In the genomic region with DNA sequence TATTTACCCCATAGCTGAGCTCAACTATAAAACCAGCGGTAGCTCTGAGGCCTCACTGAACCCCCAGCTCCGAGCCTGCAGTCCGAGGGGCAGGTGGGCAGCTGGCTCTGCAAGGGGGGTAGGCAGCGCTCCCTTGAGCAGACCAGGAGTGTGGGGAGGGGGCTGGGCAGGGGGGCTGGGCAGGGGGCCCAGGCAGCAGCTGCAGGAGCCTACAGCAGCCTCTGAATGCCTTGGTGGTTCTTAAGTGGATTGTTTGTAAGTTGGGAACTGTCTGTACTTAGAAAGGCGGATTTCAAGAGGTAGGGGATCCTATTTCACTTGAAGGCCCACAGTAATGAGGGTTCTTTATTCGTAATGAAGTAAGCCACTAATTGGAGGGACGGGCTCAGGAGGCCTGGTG, we compare ENCODE assay signal across 14 cellular contexts.
A peak's percentile ranks its signal among the peaks of the same experiment; 100 is the strongest.
DNase-seq lines count a peak whose midpoint lies in the region; ATAC-seq, FAIRE-seq and TF ChIP-seq lines count a peak whose summit lies in the region.
"Had no signal": no experiment of that assay in that cellular context is flagged by ENCODE, and none has a peak within 500 bp of the region (broad histone marks: within the 10 kb centered on the region; RNA-seq: fewer than 3 reads in every experiment).

No MANE protein-coding gene starts in this region.

- DNase-seq in NCI-H748 (lab: John Stamatoyannopoulos, UW; ENCODE audit: unreplicated experiment) (peak; percentile 11), NCI-H748 treated with DMSO at 0.1 percent for 48 hours (lab: John Stamatoyannopoulos, UW) (no peak), NCI-H510A (lab: John Stamatoyannopoulos, UW) (peak; percentile 9), GM12878 (ENCODE audit: low read depth, low spot score) (no peak), substantia nigra (lab: John Stamatoyannopoulos, UW) (no peak), NCI-H526 (lab: John Stamatoyannopoulos, UW) (no peak), superior temporal gyrus (ENCODE audit: extremely low spot score) (no peak)
- DNase-seq: activated CD8-positive, alpha-beta memory T cell treated with anti-CD3 and anti-CD28 coated beads, Interleukin-2, amount 50 U/mL, for 48 hours; left ventricle myocardium inferior; psoas muscle had no signal

- no peak overlapping the region for H3K9ac ChIP-seq in GM12878 (ENCODE audit: control insufficient read depth, insufficient read depth, low read length)

- POLR2A ChIA-PET in GM12878 (lab: Charles Lee) = interaction anchor here (1.0 to 5.3 kb wide), 12 partner anchors 11 to 509 kb away, joined by 3 to 35 read pairs (median 4); a partner anchor contains a TSS

- no peaks in the 10 kb centered on the region for H3K36me3 ChIP-seq in GM12878 (ENCODE audit: control insufficient read depth in 2 of 2, insufficient read depth in 2 of 2, low read length in 1 of 2)
- H3K36me3 ChIP-seq: left ventricle myocardium inferior, uterus had no signal

- in situ Hi-C loops in GM12878 (cut with MboI) = no loop called here

- H3K4me2 ChIP-seq in GM12878 (ENCODE audit: control insufficient read depth, insufficient read depth) = no peak overlapping the region

- no peaks in the 10 kb centered on the region for H3K27me3 ChIP-seq in GM12878 (replicated peaks in 1 of 2; ENCODE audit: control insufficient read depth in 2 of 2, insufficient read depth in 2 of 2, low read length in 1 of 2)
- H3K27me3 ChIP-seq: BE2C, uterus had no signal

- SMC1A ChIA-PET in GM12878 (lab: Charles Lee; ENCODE audit: uncharacterized antibody, unreplicated experiment) = interaction anchor here (0.6 to 7.4 kb wide), 59 partner anchors 17 to 595 kb away, joined by 3 to 113 read pairs (median 4); a partner anchor contains a TSS

- RAD21 ChIA-PET in GM12878 (lab: Charles Lee; ENCODE audit: unreplicated experiment) = interaction anchor here (0.5 to 6.8 kb wide), 43 partner anchors 8 to 765 kb away, joined by 3 to 86 read pairs (median 5); a partner anchor contains a TSS

- no peak for TF ChIP-seq CTCF in GM12878 (IDR thresholded peaks at IDR 0.05 in 2 of 3, conservative IDR thresholded peaks at IDR 0.05 in 1 of 3; ENCODE audit: control insufficient read depth in 2 of 3, extremely low read depth in 1 of 3, insufficient read depth in 1 of 3, low read depth in 3 of 3, low read length in 3 of 3)

- no peaks in the 10 kb centered on the region for H3K79me2 ChIP-seq in GM12878 (ENCODE audit: control insufficient read depth, insufficient read depth, low read length)

- no peaks in the 10 kb centered on the region for H3K9me3 ChIP-seq in GM12878 (replicated peaks; ENCODE audit: control insufficient read depth, insufficient read depth, low read length)
- H3K9me3 ChIP-seq: BE2C, left ventricle myocardium inferior, psoas muscle, uterus had no signal

- intact Hi-C loops in GM12878 (cut with micrococcal nuclease; ENCODE audit: unreplicated experiment) = loop anchor here (1.0 to 5.0 kb wide), 7 partner anchors 57 to 507 kb away; a partner anchor contains a TSS

- ATAC-seq in GM12878 = no peak

- H3K4me1 ChIP-seq in GM12878 (ENCODE audit: control insufficient read depth, insufficient read depth, low read length) = no peaks in the 10 kb centered on the region
- H3K4me1 ChIP-seq: uterus had no signal

- H2AFZ ChIP-seq in GM12878 (ENCODE audit: control insufficient read depth, low read depth, low read length) = no peak overlapping the region

- no peak for TF ChIP-seq POLR2A in GM12878 (IDR thresholded peaks at IDR 0.05; ENCODE audit: low read depth, low read length)

- peak overlapping the region; percentile 44; the same call in 1 of the 2 replicates for H3K27ac ChIP-seq in GM12878 (ENCODE audit: control insufficient read depth, insufficient read depth)
- peak overlapping the region; percentile 47 for H3K27ac ChIP-seq in temporal lobe (ENCODE audit: low read depth, low read length)
- H3K27ac ChIP-seq in substantia nigra (ENCODE audit: low read depth, low read length, poor library complexity, severe bottlenecking) = no peak overlapping the region
- H3K27ac ChIP-seq: left ventricle myocardium inferior, psoas muscle, uterus had no signal

- CTCF ChIA-PET in GM12878 (lab: Yijun Ruan, JAX) = interaction anchor here (0.6 to 5.0 kb wide), 52 partner anchors 11 to 1087 kb away, joined by 3 to 46 read pairs (median 4); a partner anchor contains a TSS

- H4K20me1 ChIP-seq in GM12878 (ENCODE audit: control insufficient read depth, insufficient read depth) = no peaks in the 10 kb centered on the region

- BruUV-seq in GM12878 (replicated peaks; lab: Mats Ljungman, UMichigan) = no TSS peak

- no peak for TF ChIP-seq RAD21 in GM12878 (IDR thresholded peaks at IDR 0.05; ENCODE audit: insufficient read depth, low read depth, low read length)

- 86% methylated on average over 7 of the region's 7 CpGs for WGBS in GM12878 (ENCODE audit: insufficient coverage, insufficient replicate concordance, low lambda C conversion rate, missing lambda C conversion rate)

- no peak overlapping the region for H3K4me3 ChIP-seq in GM12878
- H3K4me3 ChIP-seq: left ventricle myocardium inferior, psoas muscle, skin epidermis, uterus had no signal

- no peak for FAIRE-seq in GM12878 (lab: Jason Lieb, UNC)

- TF ChIP-seq EP300 in GM12878 (IDR thresholded peaks at IDR 0.05; ENCODE audit: borderline replicate concordance in 1 of 2, control insufficient read depth in 1 of 2, low read depth in 2 of 2, low read length in 2 of 2) = no peak

TF ChIP-seq in GM12878, 131 proteins besides CTCF, POLR2A, EP300 and RAD21 (continues in another document):
- TF ChIP-seq, protein P1, sequence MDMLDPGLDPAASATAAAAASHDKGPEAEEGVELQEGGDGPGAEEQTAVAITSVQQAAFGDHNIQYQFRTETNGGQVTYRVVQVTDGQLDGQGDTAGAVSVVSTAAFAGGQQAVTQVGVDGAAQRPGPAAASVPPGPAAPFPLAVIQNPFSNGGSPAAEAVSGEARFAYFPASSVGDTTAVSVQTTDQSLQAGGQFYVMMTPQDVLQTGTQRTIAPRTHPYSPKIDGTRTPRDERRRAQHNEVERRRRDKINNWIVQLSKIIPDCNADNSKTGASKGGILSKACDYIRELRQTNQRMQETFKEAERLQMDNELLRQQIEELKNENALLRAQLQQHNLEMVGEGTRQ (IDR thresholded peaks at IDR 0.05; ENCODE audit: borderline replicate concordance, low read depth, low read length) = no peak
- TF ChIP-seq, protein P2, sequence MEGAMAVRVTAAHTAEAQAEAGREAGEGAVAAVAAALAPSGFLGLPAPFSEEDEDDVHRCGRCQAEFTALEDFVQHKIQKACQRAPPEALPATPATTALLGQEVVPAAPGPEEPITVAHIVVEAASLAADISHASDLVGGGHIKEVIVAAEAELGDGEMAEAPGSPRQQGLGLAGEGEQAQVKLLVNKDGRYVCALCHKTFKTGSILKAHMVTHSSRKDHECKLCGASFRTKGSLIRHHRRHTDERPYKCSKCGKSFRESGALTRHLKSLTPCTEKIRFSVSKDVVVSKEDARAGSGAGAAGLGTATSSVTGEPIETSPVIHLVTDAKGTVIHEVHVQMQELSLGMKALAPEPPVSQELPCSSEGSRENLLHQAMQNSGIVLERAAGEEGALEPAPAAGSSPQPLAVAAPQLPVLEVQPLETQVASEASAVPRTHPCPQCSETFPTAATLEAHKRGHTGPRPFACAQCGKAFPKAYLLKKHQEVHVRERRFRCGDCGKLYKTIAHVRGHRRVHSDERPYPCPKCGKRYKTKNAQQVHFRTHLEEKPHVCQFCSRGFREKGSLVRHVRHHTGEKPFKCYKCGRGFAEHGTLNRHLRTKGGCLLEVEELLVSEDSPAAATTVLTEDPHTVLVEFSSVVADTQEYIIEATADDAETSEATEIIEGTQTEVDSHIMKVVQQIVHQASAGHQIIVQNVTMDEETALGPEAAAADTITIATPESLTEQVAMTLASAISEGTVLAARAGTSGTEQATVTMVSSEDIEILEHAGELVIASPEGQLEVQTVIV (IDR thresholded peaks at IDR 0.05; ENCODE audit: borderline replicate concordance, partially characterized antibody) = no peak
- TF ChIP-seq, protein P3, sequence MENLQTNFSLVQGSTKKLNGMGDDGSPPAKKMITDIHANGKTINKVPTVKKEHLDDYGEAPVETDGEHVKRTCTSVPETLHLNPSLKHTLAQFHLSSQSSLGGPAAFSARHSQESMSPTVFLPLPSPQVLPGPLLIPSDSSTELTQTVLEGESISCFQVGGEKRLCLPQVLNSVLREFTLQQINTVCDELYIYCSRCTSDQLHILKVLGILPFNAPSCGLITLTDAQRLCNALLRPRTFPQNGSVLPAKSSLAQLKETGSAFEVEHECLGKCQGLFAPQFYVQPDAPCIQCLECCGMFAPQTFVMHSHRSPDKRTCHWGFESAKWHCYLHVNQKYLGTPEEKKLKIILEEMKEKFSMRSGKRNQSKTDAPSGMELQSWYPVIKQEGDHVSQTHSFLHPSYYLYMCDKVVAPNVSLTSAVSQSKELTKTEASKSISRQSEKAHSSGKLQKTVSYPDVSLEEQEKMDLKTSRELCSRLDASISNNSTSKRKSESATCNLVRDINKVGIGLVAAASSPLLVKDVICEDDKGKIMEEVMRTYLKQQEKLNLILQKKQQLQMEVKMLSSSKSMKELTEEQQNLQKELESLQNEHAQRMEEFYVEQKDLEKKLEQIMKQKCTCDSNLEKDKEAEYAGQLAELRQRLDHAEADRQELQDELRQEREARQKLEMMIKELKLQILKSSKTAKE (IDR thresholded peaks at IDR 0.05; ENCODE audit: low read depth, poor library complexity, severe bottlenecking) = no peak
- no peak for TF ChIP-seq MXI1 (IDR thresholded peaks at IDR 0.05; ENCODE audit: low read depth, low read length)
- no peak for TF ChIP-seq MEF2B (IDR thresholded peaks at IDR 0.05; ENCODE audit: partially characterized antibody, poor library complexity, severe bottlenecking)
- TF ChIP-seq POU2F2 (IDR thresholded peaks at IDR 0.05; ENCODE audit: borderline replicate concordance, low read depth, low read length) = no peak
- TF ChIP-seq, protein P4, sequence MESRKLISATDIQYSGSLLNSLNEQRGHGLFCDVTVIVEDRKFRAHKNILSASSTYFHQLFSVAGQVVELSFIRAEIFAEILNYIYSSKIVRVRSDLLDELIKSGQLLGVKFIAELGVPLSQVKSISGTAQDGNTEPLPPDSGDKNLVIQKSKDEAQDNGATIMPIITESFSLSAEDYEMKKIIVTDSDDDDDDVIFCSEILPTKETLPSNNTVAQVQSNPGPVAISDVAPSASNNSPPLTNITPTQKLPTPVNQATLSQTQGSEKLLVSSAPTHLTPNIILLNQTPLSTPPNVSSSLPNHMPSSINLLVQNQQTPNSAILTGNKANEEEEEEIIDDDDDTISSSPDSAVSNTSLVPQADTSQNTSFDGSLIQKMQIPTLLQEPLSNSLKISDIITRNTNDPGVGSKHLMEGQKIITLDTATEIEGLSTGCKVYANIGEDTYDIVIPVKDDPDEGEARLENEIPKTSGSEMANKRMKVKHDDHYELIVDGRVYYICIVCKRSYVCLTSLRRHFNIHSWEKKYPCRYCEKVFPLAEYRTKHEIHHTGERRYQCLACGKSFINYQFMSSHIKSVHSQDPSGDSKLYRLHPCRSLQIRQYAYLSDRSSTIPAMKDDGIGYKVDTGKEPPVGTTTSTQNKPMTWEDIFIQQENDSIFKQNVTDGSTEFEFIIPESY (IDR thresholded peaks at IDR 0.05) = no peak
- TF ChIP-seq CREB1 (IDR thresholded peaks at IDR 0.05; ENCODE audit: low read depth) = no peak
- TF ChIP-seq KAT2A (conservative IDR thresholded peaks at IDR 0.05; ENCODE audit: control insufficient read depth, low read depth, low read length) = no peak
- no peak for TF ChIP-seq SIX5 (IDR thresholded peaks at IDR 0.05; ENCODE audit: low read depth, low read length, severe bottlenecking)

Comparison
In these comparisons a context has a peak if more than half of its experiments do, and no peak if none do; other contexts are left out.
1. DNase-seq: peak in NCI-H748 (single experiment) and NCI-H510A (single experiment); none in NCI-H748 treated with DMSO at 0.1 percent for 48 hours (single experiment), GM12878 (single experiment), substantia nigra (0 of 49), NCI-H526 (0 of 2) and superior temporal gyrus (single experiment).